ENCODE assay signal across 8 cellular contexts in the genomic region with DNA sequence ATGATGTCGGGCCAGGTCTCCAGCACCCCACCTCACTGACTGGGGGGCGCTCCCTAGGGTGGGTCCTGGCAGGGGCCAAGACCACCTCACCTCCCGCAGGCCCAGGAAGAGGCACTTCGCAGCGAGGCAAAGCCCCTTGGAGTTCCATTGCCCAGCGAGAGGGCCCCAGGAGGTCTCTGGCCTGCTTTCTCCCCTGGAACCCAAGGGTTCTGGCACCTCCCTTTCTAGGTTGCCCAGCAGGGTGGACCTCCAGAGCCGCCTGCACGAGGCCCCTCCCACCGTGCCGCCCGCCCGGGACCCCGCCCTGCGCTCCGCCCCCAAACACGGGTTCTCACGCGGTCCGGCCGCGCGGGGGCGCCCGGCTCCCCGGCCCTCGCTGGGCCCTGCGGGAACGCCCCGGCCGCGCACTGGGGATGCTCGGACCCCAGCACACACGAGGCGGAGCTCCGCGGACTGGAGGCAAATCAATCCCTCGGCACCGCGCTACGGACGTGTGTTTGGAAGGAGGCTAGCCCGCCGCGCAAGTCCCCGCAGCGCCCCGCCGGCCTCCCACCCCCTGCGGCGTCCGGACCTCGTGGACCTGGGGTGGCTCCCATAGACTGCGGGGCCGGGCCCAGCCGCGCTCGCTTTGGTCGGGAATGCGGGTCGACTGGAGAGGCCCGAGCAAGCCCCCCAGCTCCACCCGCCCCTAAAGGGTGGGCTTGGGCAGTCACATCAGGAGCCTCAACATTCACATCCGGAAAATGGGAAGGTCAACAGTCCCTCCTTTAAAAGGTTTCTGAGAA.
DNase-seq lines count a peak whose midpoint lies in the region; ATAC-seq and TF ChIP-seq lines count a peak whose summit lies in the region.

No MANE protein-coding gene starts in this region.

- DNase-seq in DMS 273 treated with DMSO at 0.1 percent for 48 hours (lab: John Stamatoyannopoulos, UW) (peak; percentile 13), lung (ENCODE audit: low spot score) (peak; percentile 57), cortex of kidney (lab: John Stamatoyannopoulos, UW) (no peak)
- peak; percentile 70 for DNase-seq in activated CD4-positive, alpha-beta T cell treated with anti-CD3 and anti-CD28 coated beads for 48 hours
- peak; percentile 23 for DNase-seq in effector CD4-positive, alpha-beta T cell
- peak; percentile 27 to 46 for DNase-seq in stimulated activated CD8-positive, alpha-beta memory T cell treated with anti-CD3 and anti-CD28 coated beads, Interleukin-2, amount 100 ng/mL, for 1 hour (ENCODE audit: low read depth in 2 of 2)

- ATAC-seq in lung (ENCODE audit: insufficient read depth, low FRiP score) (peak; percentile 84), HG03175 (IDR thresholded peaks at IDR 0.05; ENCODE audit: unreplicated experiment) (no peak)

- H3K27ac ChIP-seq in lung (ENCODE audit: low read depth in 1 of 2, low read length in 1 of 2) = no peak overlapping the region

- no peaks in the 10 kb centered on the region for H3K27me3 ChIP-seq in lung (ENCODE audit: control insufficient read depth, insufficient read depth)

- peaks cover 0 to 4% of the 10 kb centered on the region in 2 donors for H3K9me3 ChIP-seq in lung (ENCODE audit: control insufficient read depth in 2 of 2, insufficient read depth in 1 of 2, low read length in 1 of 2)

- no peaks in the 10 kb centered on the region for H3K36me3 ChIP-seq in lung (ENCODE audit: control insufficient read depth in 2 of 2, insufficient read depth in 2 of 2, low read length in 2 of 2)

- TF ChIP-seq CTCF in LNCAP (IDR thresholded peaks at IDR 0.05) = peak; percentile 12; the same call in 1 of the 2 replicates
- TF ChIP-seq CTCF in lung (IDR thresholded peaks at IDR 0.05; ENCODE audit: control extremely low read depth, extremely low read depth) = peak; percentile 15

- no peak overlapping the region for H3K4me3 ChIP-seq in lung

- H3K4me1 ChIP-seq in lung (ENCODE audit: control insufficient read depth in 2 of 2, insufficient read depth in 2 of 2, low read length in 2 of 2) = peaks cover 0 to 4% of the 10 kb centered on the region in 2 donors

- WGBS in lung, 2 donors = 9 to 12% methylated on average over 41 to 63 of the region's 63 CpGs
